In genomic region chr9:127278372-127278771, GRCh38 we compare ENCODE assay signal across 15 cellular contexts.
"Had no signal": no experiment of that assay in that cellular context is flagged by ENCODE, and none has a peak within 500 bp of the region (broad histone marks: within the 10 kb centered on the region; RNA-seq: fewer than 3 reads in every experiment).

No MANE protein-coding gene starts in this region.

- DNase-seq: activated gamma-delta T cell; activated naive CD8-positive, alpha-beta T cell treated with anti-CD3 and anti-CD28 coated beads, Interleukin-2, amount 10 ng/mL, durations not matched to agents 7 days and 5 days; gastrocnemius medialis; left cardiac atrium; natural killer cell; nucleus accumbens; psoas muscle; stimulated activated CD4-positive, alpha-beta T cell treated with anti-CD3 and anti-CD28 coated beads, Interleukin-12 subunit alpha, Interleukin-12 subunit beta, amount 100 ng/mL, for 4 hours; stimulated activated CD4-positive, alpha-beta T cell treated with anti-CD3 and anti-CD28 coated beads, Interleukin-2, amount 100 ng/mL, for 48 hours; stimulated activated naive CD4-positive, alpha-beta T cell treated with Interleukin-2 at 50 U/mL for 16 hours; upper lobe of right lung had no signal

- H3K27ac ChIP-seq: cardiac muscle cell, gastrocnemius medialis, psoas muscle, upper lobe of right lung had no signal

- H3K4me1 ChIP-seq: gastrocnemius medialis, psoas muscle had no signal

- H3K27ac Mint-ChIP-seq: activated naive CD8-positive, alpha-beta T cell treated with anti-CD3 and anti-CD28 coated beads, Interleukin-2, amount 10 ng/mL, durations not matched to agents 7 days and 5 days; natural killer cell had no signal

- H3K27me3 ChIP-seq: ascending aorta, cardiac muscle cell, gastrocnemius medialis, upper lobe of right lung had no signal

- H3K4me3 Mint-ChIP-seq: activated naive CD8-positive, alpha-beta T cell treated with anti-CD3 and anti-CD28 coated beads, Interleukin-2, amount 10 ng/mL, durations not matched to agents 7 days and 5 days; natural killer cell had no signal

- H3K9me3 Mint-ChIP-seq: activated naive CD8-positive, alpha-beta T cell treated with anti-CD3 and anti-CD28 coated beads, Interleukin-2, amount 10 ng/mL, durations not matched to agents 7 days and 5 days; natural killer cell had no signal

- H3K36me3 ChIP-seq: cardiac muscle cell, gastrocnemius medialis, upper lobe of right lung had no signal

- H3K9me3 ChIP-seq: ascending aorta, gastrocnemius medialis, psoas muscle, upper lobe of right lung had no signal

- H3K4me3 ChIP-seq: ascending aorta, cardiac muscle cell, gastrocnemius medialis, psoas muscle, upper lobe of right lung had no signal

- H3K4me1 Mint-ChIP-seq: activated naive CD8-positive, alpha-beta T cell treated with anti-CD3 and anti-CD28 coated beads, Interleukin-2, amount 10 ng/mL, durations not matched to agents 7 days and 5 days; natural killer cell had no signal

- ATAC-seq: gastrocnemius medialis, left cardiac atrium, natural killer cell, psoas muscle, sciatic nerve, SK-N-SH treated with all-trans-retinoic acid at 6 μM for 48 hours, upper lobe of right lung had no signal

- H3K36me3 Mint-ChIP-seq: activated naive CD8-positive, alpha-beta T cell treated with anti-CD3 and anti-CD28 coated beads, Interleukin-2, amount 10 ng/mL, durations not matched to agents 7 days and 5 days; natural killer cell had no signal
